In genomic region chr5:84599964-84600363, GRCh38 we compare ENCODE assay signal across 19 cellular contexts.
"Had no signal": no experiment of that assay in that cellular context is flagged by ENCODE, and none has a peak within 500 bp of the region (broad histone marks: within the 10 kb centered on the region; RNA-seq: fewer than 3 reads in every experiment).

No MANE protein-coding gene starts in this region.

- DNase-seq: activated gamma-delta T cell treated with Interleukin-2 at 50 U/mL for 16 hours; activated naive CD8-positive, alpha-beta T cell treated with anti-CD3 and anti-CD28 coated beads for 36 hours; activated T-cell treated with anti-CD3 and anti-CD28 coated beads, Interleukin-2, amount 50 U/mL, for 1 hour; colonic mucosa; dorsolateral prefrontal cortex; effector memory CD8-positive, alpha-beta T cell; head of caudate nucleus; left colon; posterior cingulate gyrus; retina; stimulated activated CD4-positive, alpha-beta T cell treated with anti-CD3 and anti-CD28 coated beads, Interleukin-2, amount 100 ng/mL, for 48 hours; stimulated activated CD8-positive, alpha-beta memory T cell treated with anti-CD3 and anti-CD28 coated beads, Interleukin-4, amount 100 ng/mL, for 48 hours; stimulated activated naive CD4-positive, alpha-beta T cell; testis; trophoblast cell had no signal

- H3K27me3 ChIP-seq: breast epithelium, colonic mucosa, dorsolateral prefrontal cortex, gastroesophageal sphincter, testis, vagina had no signal

- H3K4me3 ChIP-seq: breast epithelium, colonic mucosa, dorsolateral prefrontal cortex, gastroesophageal sphincter, testis, vagina had no signal

- ATAC-seq: effector memory CD8-positive, alpha-beta T cell; gastroesophageal sphincter; left colon had no signal

- H3K27me3 Mint-ChIP-seq: activated naive CD8-positive, alpha-beta T cell treated with anti-CD3 and anti-CD28 coated beads for 36 hours; effector memory CD8-positive, alpha-beta T cell; memory B cell had no signal

- H3K36me3 Mint-ChIP-seq: activated naive CD8-positive, alpha-beta T cell treated with anti-CD3 and anti-CD28 coated beads for 36 hours; memory B cell had no signal

- H3K36me3 ChIP-seq: breast epithelium, colonic mucosa, gastroesophageal sphincter, vagina had no signal

- H3K4me1 ChIP-seq: breast epithelium, colonic mucosa, gastroesophageal sphincter, testis, vagina had no signal

- H3K4me1 Mint-ChIP-seq: memory B cell had no signal

- H3K9me3 ChIP-seq: breast epithelium, colonic mucosa, gastroesophageal sphincter, testis, vagina had no signal

- H3K4me3 Mint-ChIP-seq: activated naive CD8-positive, alpha-beta T cell treated with anti-CD3 and anti-CD28 coated beads for 36 hours; effector memory CD8-positive, alpha-beta T cell; memory B cell had no signal

- H3K27ac Mint-ChIP-seq: activated naive CD8-positive, alpha-beta T cell treated with anti-CD3 and anti-CD28 coated beads for 36 hours; effector memory CD8-positive, alpha-beta T cell; memory B cell had no signal

- H3K9me3 Mint-ChIP-seq: activated naive CD8-positive, alpha-beta T cell treated with anti-CD3 and anti-CD28 coated beads for 36 hours; memory B cell had no signal

- H3K27ac ChIP-seq: breast epithelium, colonic mucosa, dorsolateral prefrontal cortex, gastroesophageal sphincter, testis, vagina had no signal
